8 cellular contexts compared by ENCODE assay signal in genomic region chr1:148844220-148844619, GRCh38. TPM values are rescaled to one million over a fixed set of nuclear protein-coding genes. Genes with fewer than 3 reads are reported as not detected.
DNase-seq lines count a peak whose midpoint lies in the region; ATAC-seq and TF ChIP-seq lines count a peak whose summit lies in the region.
"Not testable (repeated sequence)": the region's sequence is repeated elsewhere in the genome, so short reads cannot be mapped to it uniquely, and the experiment has no call there.

PDE4DIP (plus strand) TSS chr1:148844428; CDS start chr1:148844775, 347 bp downstream.

- not testable (repeated sequence) for H3K4me3 ChIP-seq in cardiac muscle cell

- not testable (repeated sequence) for H3K4me1 ChIP-seq in cardiac muscle cell (ENCODE audit: low read depth)

- TF ChIP-seq CTCF in brain (conservative IDR thresholded peaks at IDR 0.05); cardiac muscle cell (IDR thresholded peaks at IDR 0.05; ENCODE audit: low read depth, low read length); type B pancreatic cell (conservative IDR thresholded peaks at IDR 0.05): not testable (repeated sequence)

- not testable (repeated sequence) for H3K9me3 Mint-ChIP-seq in brain; natural killer cell treated with Interleukin-12 subunit alpha and Interleukin-12 subunit beta and Interleukin-15 and Interleukin-18, amount 100 ng/mL, for 72 hours; type B pancreatic cell

- H3K27ac Mint-ChIP-seq in brain, result peak within 1 kb of the TSS in 1 of 5 experiments; percentile 54
- H3K27ac Mint-ChIP-seq in natural killer cell treated with Interleukin-12 subunit alpha and Interleukin-12 subunit beta and Interleukin-15 and Interleukin-18, amount 100 ng/mL, for 72 hours; type B pancreatic cell: not testable (repeated sequence)

- peak; percentile 56 for ATAC-seq in GM21717 (IDR thresholded peaks at IDR 0.05; ENCODE audit: unreplicated experiment)
- ATAC-seq in natural killer cell treated with Interleukin-12 subunit alpha and Interleukin-12 subunit beta and Interleukin-15 and Interleukin-18, amount 100 ng/mL, for 72 hours, result peak; percentile 89 to 93

- not testable (repeated sequence) for H3K27me3 ChIP-seq in cardiac muscle cell

- H3K36me3 Mint-ChIP-seq in brain; natural killer cell treated with Interleukin-12 subunit alpha and Interleukin-12 subunit beta and Interleukin-15 and Interleukin-18, amount 100 ng/mL, for 72 hours; type B pancreatic cell: not testable (repeated sequence)

- H3K27me3 Mint-ChIP-seq in brain; natural killer cell treated with Interleukin-12 subunit alpha and Interleukin-12 subunit beta and Interleukin-15 and Interleukin-18, amount 100 ng/mL, for 72 hours; type B pancreatic cell: not testable (repeated sequence)

- H3K4me1 Mint-ChIP-seq in brain; natural killer cell treated with Interleukin-12 subunit alpha and Interleukin-12 subunit beta and Interleukin-15 and Interleukin-18, amount 100 ng/mL, for 72 hours (ENCODE audit: low read depth in 2 of 2); type B pancreatic cell (ENCODE audit: unreplicated experiment): not testable (repeated sequence)

- DNase-seq in T-helper 1 cell, result peak in 3 of 5 donors; percentile 3 to 13 (median 6)
- peak; percentile 48 for DNase-seq in activated CD8-positive, alpha-beta memory T cell treated with anti-CD3 and anti-CD28 coated beads, Interleukin-2, amount 50 U/mL, for 48 hours
- not testable (repeated sequence) for DNase-seq in cardiac muscle cell (ENCODE audit: low read depth in 1 of 2, low spot score in 1 of 2); type B pancreatic cell (ENCODE audit: extremely low spot score, unreplicated experiment)
- peak; percentile 58 for DNase-seq in natural killer cell treated with Interleukin-12 subunit alpha and Interleukin-12 subunit beta and Interleukin-15 and Interleukin-18, amount 100 ng/mL, for 72 hours (ENCODE audit: low spot score)
- peak; percentile 3 to 24 for DNase-seq in stimulated activated CD4-positive, alpha-beta T cell treated with anti-CD3 and anti-CD28 coated beads, Interleukin-2, amount 100 ng/mL, for 48 hours

- not testable (repeated sequence) for H3K36me3 ChIP-seq in cardiac muscle cell

- peak within 1 kb of the TSS; percentile 60 to 83 (median 70) for H3K4me3 Mint-ChIP-seq in brain
- H3K4me3 Mint-ChIP-seq in natural killer cell treated with Interleukin-12 subunit alpha and Interleukin-12 subunit beta and Interleukin-15 and Interleukin-18, amount 100 ng/mL, for 72 hours, result peak within 1 kb of the TSS; percentile 47
- not testable (repeated sequence) for H3K4me3 Mint-ChIP-seq in type B pancreatic cell

- H3K9me3 ChIP-seq in cardiac muscle cell (ENCODE audit: low read depth), result not testable (repeated sequence)

- H3K27ac ChIP-seq in cardiac muscle cell, result not testable (repeated sequence)

RNA-seq across cellular contexts. Expression of gene PDE4DIP, which starts in this region (rescaled TPM):
- polyA plus RNA-seq in brain (ENCODE audit: insufficient read depth, low read depth, low replicate concordance) (57.7 TPM), cardiac muscle cell (285 and 306 TPM in 2 replicates)
- total RNA-seq in cardiac muscle cell (184 and 211 TPM in 2 replicates), type B pancreatic cell (ENCODE audit: low replicate concordance) (42.8 and 52.2 TPM in 2 replicates)
- 10 to 100 TPM; 17.8 to 33.8 TPM for total RNA-seq in natural killer cell treated with Interleukin-12 subunit alpha and Interleukin-12 subunit beta and Interleukin-15 and Interleukin-18, amount 100 ng/mL, for 72 hours
